ENCODE assay signal across 2 cellular contexts in the genomic region with DNA sequence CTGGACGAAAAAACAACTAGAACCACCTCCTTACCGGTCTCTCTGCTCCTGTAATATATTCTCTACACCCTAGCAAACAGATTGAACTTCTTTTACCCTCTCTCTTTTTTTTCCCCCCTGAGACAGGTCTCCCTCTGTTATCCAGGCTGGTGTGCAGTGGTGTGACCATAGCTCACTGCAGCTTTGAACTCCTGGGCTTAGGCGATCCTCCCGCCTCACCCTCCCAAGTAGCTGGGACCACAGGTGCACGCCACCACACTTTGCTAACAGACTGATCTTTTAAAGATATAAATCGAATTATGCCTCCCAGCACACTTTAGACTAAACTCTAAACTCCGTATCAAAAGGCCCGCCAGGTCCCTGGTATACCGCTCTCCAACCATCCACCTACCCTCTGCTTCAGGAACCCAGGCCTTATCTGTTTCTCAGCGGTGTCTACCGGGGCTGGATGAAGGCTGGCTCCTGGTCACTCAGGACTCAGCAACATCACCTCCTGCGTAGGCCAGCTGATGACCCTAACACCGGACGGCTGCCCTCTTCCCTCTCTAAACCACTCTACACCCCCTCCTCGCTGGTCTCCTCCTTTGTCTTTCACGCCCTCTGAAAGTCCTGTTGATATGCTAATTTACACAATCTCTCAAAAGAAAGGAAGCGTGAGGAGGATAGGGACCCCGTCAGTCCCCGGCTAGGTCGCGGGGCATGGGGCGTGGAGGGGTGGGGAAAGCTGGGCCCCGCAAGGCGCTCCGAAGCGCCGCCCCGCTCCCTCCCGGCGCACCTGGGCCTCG.
TF ChIP-seq lines count a peak whose summit lies in the region.

No MANE protein-coding gene starts in this region.

TF ChIP-seq in A549, 52 proteins besides CTCF, POLR2A, EP300 and RAD21:
- TF ChIP-seq, protein P1, sequence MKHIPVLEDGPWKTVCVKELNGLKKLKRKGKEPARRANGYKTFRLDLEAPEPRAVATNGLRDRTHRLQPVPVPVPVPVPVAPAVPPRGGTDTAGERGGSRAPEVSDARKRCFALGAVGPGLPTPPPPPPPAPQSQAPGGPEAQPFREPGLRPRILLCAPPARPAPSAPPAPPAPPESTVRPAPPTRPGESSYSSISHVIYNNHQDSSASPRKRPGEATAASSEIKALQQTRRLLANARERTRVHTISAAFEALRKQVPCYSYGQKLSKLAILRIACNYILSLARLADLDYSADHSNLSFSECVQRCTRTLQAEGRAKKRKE (CRISPR knock-in tag; IDR thresholded peaks at IDR 0.05; ENCODE audit: low read depth) = no peak
- TF ChIP-seq PHF8 (IDR thresholded peaks at IDR 0.05; ENCODE audit: borderline replicate concordance, low read depth) (no peak), FOXS1 (CRISPR knock-in tag; IDR thresholded peaks at IDR 0.05) (no peak), ZC3H11A (IDR thresholded peaks at IDR 0.05) (no peak), TFCP2L1 (CRISPR knock-in tag; IDR thresholded peaks at IDR 0.05) (no peak), ZFP36 (IDR thresholded peaks at IDR 0.05; ENCODE audit: borderline replicate concordance, partially characterized antibody) (no peak), NFE2L2 (conservative IDR thresholded peaks at IDR 0.05; ENCODE audit: low read length) (no peak), HOXA7 (CRISPR knock-in tag; IDR thresholded peaks at IDR 0.05) (no peak), EHMT2 (IDR thresholded peaks at IDR 0.05; ENCODE audit: low read depth) (no peak), MAZ (IDR thresholded peaks at IDR 0.05; ENCODE audit: borderline replicate concordance, low read depth, low read length) (no peak)
- TF ChIP-seq, protein P2, sequence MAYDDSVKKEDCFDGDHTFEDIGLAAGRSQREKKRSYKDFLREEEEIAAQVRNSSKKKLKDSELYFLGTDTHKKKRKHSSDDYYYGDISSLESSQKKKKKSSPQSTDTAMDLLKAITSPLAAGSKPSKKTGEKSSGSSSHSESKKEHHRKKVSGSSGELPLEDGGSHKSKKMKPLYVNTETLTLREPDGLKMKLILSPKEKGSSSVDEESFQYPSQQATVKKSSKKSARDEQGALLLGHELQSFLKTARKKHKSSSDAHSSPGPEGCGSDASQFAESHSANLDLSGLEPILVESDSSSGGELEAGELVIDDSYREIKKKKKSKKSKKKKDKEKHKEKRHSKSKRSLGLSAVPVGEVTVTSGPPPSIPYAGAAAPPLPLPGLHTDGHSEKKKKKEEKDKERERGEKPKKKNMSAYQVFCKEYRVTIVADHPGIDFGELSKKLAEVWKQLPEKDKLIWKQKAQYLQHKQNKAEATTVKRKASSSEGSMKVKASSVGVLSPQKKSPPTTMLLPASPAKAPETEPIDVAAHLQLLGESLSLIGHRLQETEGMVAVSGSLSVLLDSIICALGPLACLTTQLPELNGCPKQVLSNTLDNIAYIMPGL (CRISPR knock-in tag; IDR thresholded peaks at IDR 0.05; ENCODE audit: borderline replicate concordance) = no peak
- TF ChIP-seq, protein P3, sequence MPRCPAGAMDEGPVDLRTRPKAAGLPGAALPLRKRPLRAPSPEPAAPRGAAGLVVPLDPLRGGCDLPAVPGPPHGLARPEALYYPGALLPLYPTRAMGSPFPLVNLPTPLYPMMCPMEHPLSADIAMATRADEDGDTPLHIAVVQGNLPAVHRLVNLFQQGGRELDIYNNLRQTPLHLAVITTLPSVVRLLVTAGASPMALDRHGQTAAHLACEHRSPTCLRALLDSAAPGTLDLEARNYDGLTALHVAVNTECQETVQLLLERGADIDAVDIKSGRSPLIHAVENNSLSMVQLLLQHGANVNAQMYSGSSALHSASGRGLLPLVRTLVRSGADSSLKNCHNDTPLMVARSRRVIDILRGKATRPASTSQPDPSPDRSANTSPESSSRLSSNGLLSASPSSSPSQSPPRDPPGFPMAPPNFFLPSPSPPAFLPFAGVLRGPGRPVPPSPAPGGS (IDR thresholded peaks at IDR 0.05) = no peak

TF ChIP-seq in H1, 55 proteins besides CTCF, POLR2A, EP300 and RAD21:
- TF ChIP-seq KDM1A (IDR thresholded peaks at IDR 0.05; ENCODE audit: borderline replicate concordance, low read length) (no peak), EGR1 (IDR thresholded peaks at IDR 0.05; ENCODE audit: borderline replicate concordance, low read depth, low read length) (no peak), CREB1 (IDR thresholded peaks at IDR 0.05) (no peak), SUZ12 (IDR thresholded peaks at IDR 0.05; ENCODE audit: low read length) (no peak), NRF1 (IDR thresholded peaks at IDR 0.05; ENCODE audit: low read depth, low read length) (no peak), NANOG (IDR thresholded peaks at IDR 0.05; ENCODE audit: insufficient read depth, low read depth, low read length, poor library complexity, severe bottlenecking) (peak; percentile 40), TEAD4 (IDR thresholded peaks at IDR 0.05; ENCODE audit: low read depth, low read length) (no peak), MAFK (IDR thresholded peaks at IDR 0.05; ENCODE audit: low read depth, low read length) (no peak), CBX8 (IDR thresholded peaks at IDR 0.05; ENCODE audit: borderline replicate concordance, low read depth, low read length) (no peak), KDM5A (IDR thresholded peaks at IDR 0.05; ENCODE audit: low read length) (no peak), SP2 (IDR thresholded peaks at IDR 0.05; ENCODE audit: low read length) (no peak), RBBP5 (IDR thresholded peaks at IDR 0.05; ENCODE audit: borderline replicate concordance, low read depth, low read length) (no peak), BRCA1 (IDR thresholded peaks at IDR 0.05; ENCODE audit: low read depth, low read length) (no peak), SIRT6 (IDR thresholded peaks at IDR 0.05; ENCODE audit: low read length) (no peak), SIN3A (conservative IDR thresholded peaks at IDR 0.05 in 1 of 2, IDR thresholded peaks at IDR 0.05 in 1 of 2; ENCODE audit: low read depth in 1 of 2, low read length in 2 of 2) (peak in 1 of 2 experiments; percentile 43; a peak in 1 of 4 replicates)
TF ChIP-seq in H1: peak in this region for 2.
